Comparison of ENCODE assay signal across 8 cellular contexts in the genomic region with DNA sequence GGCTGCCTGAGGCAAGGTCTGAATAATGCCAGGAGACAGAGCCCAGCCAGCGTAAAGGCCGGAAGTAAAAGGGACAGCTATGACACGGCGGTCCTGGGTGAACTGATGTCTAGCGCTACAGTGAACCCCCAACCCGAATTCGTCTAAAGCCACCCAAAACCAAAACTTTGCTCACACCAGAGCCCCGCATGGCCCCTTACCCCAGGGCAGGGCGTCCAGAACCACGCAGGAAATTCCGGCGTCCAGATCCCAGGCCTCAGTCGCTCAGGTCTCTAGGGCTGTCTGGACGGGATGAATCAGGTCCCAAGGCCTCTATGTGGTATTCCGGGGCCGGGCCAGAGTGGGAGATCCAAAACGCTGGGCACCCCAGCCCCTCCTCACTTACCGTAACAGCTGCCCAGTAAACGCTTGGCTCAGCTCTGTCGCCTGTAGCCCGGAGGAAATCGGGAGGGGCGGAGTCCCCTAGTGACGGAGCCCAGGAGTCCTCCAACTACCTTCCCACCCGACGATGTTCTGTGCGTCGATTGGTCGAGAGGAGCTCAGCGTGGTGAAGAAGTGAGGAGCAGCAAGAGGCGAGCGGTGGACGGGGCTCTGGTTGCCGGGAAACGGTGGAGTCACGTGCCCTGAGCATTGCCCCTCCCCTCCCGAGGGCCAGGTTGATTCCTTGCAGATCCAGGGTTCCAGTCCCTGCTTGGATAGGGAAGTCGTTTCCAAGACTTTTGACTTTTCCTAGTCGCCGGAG. TPM values are rescaled to one million over a fixed set of nuclear protein-coding genes. Genes with fewer than 3 reads are reported as not detected.
DNase-seq lines count a peak whose midpoint lies in the region; FAIRE-seq and TF ChIP-seq lines count a peak whose summit lies in the region.

Gene CCDC32 (minus strand): TSS at position 452 of the 742 bp plus-strand sequence. CDS start 2,027 bp downstream, outside the sequence.

- peaks cover 5% of the 10 kb centered on the region for H3K79me1 ChIP-seq in neuronal stem cell (ENCODE audit: low read depth, low read length)

- peak within 1 kb of the TSS; percentile 96 for H3K4me3 Mint-ChIP-seq in activated naive CD4-positive, alpha-beta T cell treated with anti-CD3 and anti-CD28 coated beads for 36 hours

- intact Hi-C loops in activated naive CD4-positive, alpha-beta T cell treated with anti-CD3 and anti-CD28 coated beads for 36 hours (cut with micrococcal nuclease): loop anchor here (1.0 to 5.0 kb wide), 5 partner anchors 30 to 553 kb away; partner anchors contain the start of genes INO80, KNL1 and RMDN3

- no peak within 1 kb of the TSS for H3K27ac ChIP-seq in neuronal stem cell (replicated peaks; ENCODE audit: low read length)

- H3K9me3 Mint-ChIP-seq in activated naive CD4-positive, alpha-beta T cell treated with anti-CD3 and anti-CD28 coated beads for 36 hours: no peaks in the 10 kb centered on the region

- H3K4ac ChIP-seq in neuronal stem cell (ENCODE audit: low read length): no peak within 1 kb of the TSS

- FAIRE-seq in frontal cortex (lab: Jason Lieb, UNC): peak; percentile 65

- H2AFZ ChIP-seq in neuronal stem cell (ENCODE audit: low read length): peak within 1 kb of the TSS; percentile 90

- H4K8ac ChIP-seq in neuronal stem cell (ENCODE audit: low read depth, low read length): no peak within 1 kb of the TSS

- H2BK5ac ChIP-seq in neuronal stem cell (ENCODE audit: low read length): no peak within 1 kb of the TSS

- no peak within 1 kb of the TSS for H3K14ac ChIP-seq in neuronal stem cell (ENCODE audit: low read length)

- no peaks in the 10 kb centered on the region for H3K27me3 Mint-ChIP-seq in activated naive CD4-positive, alpha-beta T cell treated with anti-CD3 and anti-CD28 coated beads for 36 hours (ENCODE audit: low read depth)

- WGBS in neuronal stem cell (ENCODE audit: extremely low coverage in 2 of 2, insufficient read length in 2 of 2, insufficient replicate concordance in 1 of 2), 2 donors: no CpG with 5 or more reads among the region's 40 CpGs

- H3K4me2 ChIP-seq in neuronal stem cell (ENCODE audit: insufficient read depth, low read length, poor library complexity, severe bottlenecking): peak within 1 kb of the TSS; percentile 84

- no peak within 1 kb of the TSS for H3K23ac ChIP-seq in neuronal stem cell (ENCODE audit: low read depth, low read length, poor library complexity)

- DNase-seq in GM03348 (ENCODE audit: low spot score) (peak; percentile 99), HFF-Myc (ENCODE audit: extremely low read depth, low read depth) (peak; percentile 97), NAMALWA (ENCODE audit: low spot score) (peak; percentile 100), SK-N-DZ (ENCODE audit: low spot score) (peak; percentile 99), frontal cortex (ENCODE audit: low spot score in 2 of 2) (peak; percentile 93 to 98), neuronal stem cell (ENCODE audit: low spot score) (peak; percentile 95)
- DNase-seq in activated naive CD4-positive, alpha-beta T cell treated with anti-CD3 and anti-CD28 coated beads for 36 hours: peak; percentile 98

- H3K36me3 Mint-ChIP-seq in activated naive CD4-positive, alpha-beta T cell treated with anti-CD3 and anti-CD28 coated beads for 36 hours (ENCODE audit: low read depth): peaks cover 6% of the 10 kb centered on the region

- H3K27ac Mint-ChIP-seq in activated naive CD4-positive, alpha-beta T cell treated with anti-CD3 and anti-CD28 coated beads for 36 hours: peak within 1 kb of the TSS; percentile 90

- H3K9ac ChIP-seq in neuronal stem cell (ENCODE audit: low read depth, low read length, poor library complexity): peak within 1 kb of the TSS; percentile 71

- no peak within 1 kb of the TSS for H4K91ac ChIP-seq in neuronal stem cell (ENCODE audit: low read depth, low read length, poor library complexity)

- peaks cover 45% of the 10 kb centered on the region for H3K4me1 Mint-ChIP-seq in activated naive CD4-positive, alpha-beta T cell treated with anti-CD3 and anti-CD28 coated beads for 36 hours (ENCODE audit: low read depth)

- peak within 1 kb of the TSS; percentile 3 for H3K18ac ChIP-seq in neuronal stem cell (ENCODE audit: low read length)

- peaks cover 0 to 10% of the 10 kb centered on the region in 2 donors for H3K36me3 ChIP-seq in neuronal stem cell (replicated peaks in 1 of 2; ENCODE audit: control insufficient read depth in 2 of 2, insufficient read depth in 2 of 2, low read length in 2 of 2)

- no peak for TF ChIP-seq CTCF in HFF-Myc (IDR thresholded peaks at IDR 0.05; ENCODE audit: low read depth, low read length, missing control alignments)
- TF ChIP-seq CTCF in subcutaneous adipose tissue (IDR thresholded peaks at IDR 0.05; ENCODE audit: low read depth): no peak

- H3K4me3 ChIP-seq in HFF-Myc (replicated peaks; ENCODE audit: low read depth, low read length) (peak within 1 kb of the TSS; percentile 95), neuronal stem cell (ENCODE audit: low read length in 2 of 2) (peak within 1 kb of the TSS; percentile 63 to 90)

- H2BK12ac ChIP-seq in neuronal stem cell (ENCODE audit: low read length): no peak within 1 kb of the TSS

- H2BK15ac ChIP-seq in neuronal stem cell (ENCODE audit: low read length): no peak within 1 kb of the TSS

- peaks cover 0 to 5% of the 10 kb centered on the region in 2 donors for H3K4me1 ChIP-seq in neuronal stem cell (ENCODE audit: control insufficient read depth in 2 of 2, insufficient read depth in 1 of 2, low read depth in 1 of 2, low read length in 2 of 2)

- no peak within 1 kb of the TSS for H2BK120ac ChIP-seq in neuronal stem cell (ENCODE audit: low read depth, low read length)

- CTCF ChIA-PET in activated naive CD4-positive, alpha-beta T cell treated with anti-CD3 and anti-CD28 coated beads for 36 hours (lab: Charles Lee): interaction anchor here (0.6 to 1.5 kb wide), 10 partner anchors 25 to 339 kb away, joined by 3 to 9 read pairs (median 4); no protein-coding TSS in a partner anchor

- no peaks in the 10 kb centered on the region for H3K9me3 ChIP-seq in neuronal stem cell (replicated peaks in 1 of 2; ENCODE audit: control insufficient read depth in 2 of 2, insufficient read depth in 1 of 2, low read depth in 1 of 2, low read length in 2 of 2)

- peak within 1 kb of the TSS; percentile 20 for H2AK5ac ChIP-seq in neuronal stem cell (ENCODE audit: low read depth, low read length)

- H3K27me3 ChIP-seq in neuronal stem cell (ENCODE audit: control insufficient read depth in 3 of 3, insufficient read depth in 3 of 3, low read depth in 1 of 3, low read length in 3 of 3): no peaks in the 10 kb centered on the region

RNA-seq across cellular contexts. Expression of gene CCDC32, which starts in this region (rescaled TPM):
- polyA plus RNA-seq in SK-N-DZ (2014; cell fraction: cytosol; rRNA removed): 10.5 and 12.5 TPM in 2 replicates
- 10.4 and 11.5 TPM in 2 replicates for polyA plus RNA-seq in SK-N-DZ (2014; cell fraction: nucleus; rRNA removed)
- total RNA-seq in activated naive CD4-positive, alpha-beta T cell treated with anti-CD3 and anti-CD28 coated beads for 36 hours: 10 to 100 TPM; 25.4 to 25.8 TPM
- total RNA-seq in frontal cortex: 23.6 TPM
- polyA plus RNA-seq in neuronal stem cell (2013, experiment 1 of 2): 14.3 TPM
- 12.6 TPM for polyA plus RNA-seq in neuronal stem cell (2013, experiment 2 of 2)
- 10 to 100 TPM; 18.1 to 53.9 (median 27.4) TPM for total RNA-seq in subcutaneous adipose tissue
